In genomic region chr19:32976223-32976805, GRCh38 we compare ENCODE assay signal across 8 cellular contexts. TPM values are rescaled to one million over a fixed set of nuclear protein-coding genes. Genes with fewer than 3 reads are reported as not detected.
DNase-seq lines count a peak whose midpoint lies in the region; ATAC-seq and TF ChIP-seq lines count a peak whose summit lies in the region.

No MANE protein-coding gene starts in this region.

- no peak overlapping the region for H2BK12ac ChIP-seq in neuronal stem cell (ENCODE audit: low read length)

- no peak overlapping the region for H3K4ac ChIP-seq in neuronal stem cell (ENCODE audit: low read length)

- H3K36me3 ChIP-seq in OCI-LY3 (replicated peaks; ENCODE audit: low read depth, low read length) (peaks cover 13% of the 10 kb centered on the region), fibroblast of lung (ENCODE audit: control insufficient read depth, insufficient read depth, low read length) (no peaks in the 10 kb centered on the region), neuronal stem cell (replicated peaks in 1 of 2; ENCODE audit: control insufficient read depth in 2 of 2, insufficient read depth in 2 of 2, low read length in 2 of 2) (peaks cover 3 to 26% of the 10 kb centered on the region in 2 donors)

- H3K4me1 ChIP-seq in OCI-LY3 (ENCODE audit: low read length) (no peaks in the 10 kb centered on the region), fibroblast of lung (ENCODE audit: control insufficient read depth, extremely low read depth, insufficient read depth, low read length) (no peaks in the 10 kb centered on the region), neuronal stem cell (ENCODE audit: control insufficient read depth in 2 of 2, insufficient read depth in 1 of 2, low read depth in 1 of 2, low read length in 2 of 2) (no peaks in the 10 kb centered on the region)

- no peaks in the 10 kb centered on the region for H3K9me3 ChIP-seq in OCI-LY3 (ENCODE audit: insufficient read depth, low read length)
- no peaks in the 10 kb centered on the region for H3K9me3 ChIP-seq in fibroblast of lung (ENCODE audit: control insufficient read depth, insufficient read depth, low read depth, low read length)
- no peaks in the 10 kb centered on the region for H3K9me3 ChIP-seq in neuronal stem cell (replicated peaks in 1 of 2; ENCODE audit: control insufficient read depth in 2 of 2, insufficient read depth in 1 of 2, low read depth in 1 of 2, low read length in 2 of 2)

- H4K8ac ChIP-seq in neuronal stem cell (ENCODE audit: low read depth, low read length) = no peak overlapping the region

- H3K27me3 ChIP-seq in OCI-LY3 (ENCODE audit: low read depth, low read length) (no peaks in the 10 kb centered on the region), fibroblast of lung (ENCODE audit: control insufficient read depth, insufficient read depth, low read length) (no peaks in the 10 kb centered on the region), neuronal stem cell (ENCODE audit: control insufficient read depth in 3 of 3, insufficient read depth in 3 of 3, low read depth in 1 of 3, low read length in 3 of 3) (no peaks in the 10 kb centered on the region)

- H3K4me2 ChIP-seq in OCI-LY3 (ENCODE audit: low read length) (no peak overlapping the region), fibroblast of lung (ENCODE audit: extremely low read depth, insufficient read depth, low read length) (no peak overlapping the region), neuronal stem cell (ENCODE audit: insufficient read depth, low read length, poor library complexity, severe bottlenecking) (no peak overlapping the region)

- no peak overlapping the region for H2BK5ac ChIP-seq in neuronal stem cell (ENCODE audit: low read length)

- H3K18ac ChIP-seq in neuronal stem cell (ENCODE audit: low read length) = no peak overlapping the region

- TF ChIP-seq CTCF in OCI-LY3 (IDR thresholded peaks at IDR 0.05; ENCODE audit: low read depth, low read length) = peak; percentile 84
- peak; percentile 79 to 83 for TF ChIP-seq CTCF in fibroblast of lung (conservative IDR thresholded peaks at IDR 0.05 in 1 of 2, IDR thresholded peaks at IDR 0.05 in 1 of 2; ENCODE audit: low read depth in 1 of 2, low read length in 2 of 2)

- H3K79me2 ChIP-seq in OCI-LY3 (ENCODE audit: low read length) = peaks cover 4% of the 10 kb centered on the region
- peaks cover 4% of the 10 kb centered on the region for H3K79me2 ChIP-seq in fibroblast of lung (ENCODE audit: control insufficient read depth, insufficient read depth, low read length)

- DNase-seq in COLO829 (ENCODE audit: low spot score) (peak; percentile 49), HUDEP-2 (lab: John Stamatoyannopoulos, UW; ENCODE audit: unreplicated experiment in 76 of 76) (peak in 69 of 76 experiments; percentile 10 to 82 (median 55)), activated T-cell treated with anti-CD3 and anti-CD28 coated beads for 24 hours (ENCODE audit: low read depth) (peak; percentile 43), fibroblast of lung (ENCODE audit: low read depth in 2 of 2) (peak; percentile 45 to 74), neuronal stem cell (ENCODE audit: low spot score) (peak; percentile 24), substantia nigra (lab: John Stamatoyannopoulos, UW) (peak in 39 of 49 donors; percentile 6 to 70 (median 37))

- no peak overlapping the region for H2AK5ac ChIP-seq in neuronal stem cell (ENCODE audit: low read depth, low read length)

- no CpG with 5 or more reads among the region's 14 CpGs for WGBS in neuronal stem cell (ENCODE audit: extremely low coverage in 2 of 2, insufficient read length in 2 of 2, insufficient replicate concordance in 1 of 2), 2 donors

- H2BK120ac ChIP-seq in neuronal stem cell (ENCODE audit: low read depth, low read length) = no peak overlapping the region

- H3K23ac ChIP-seq in neuronal stem cell (ENCODE audit: low read depth, low read length, poor library complexity) = no peak overlapping the region

- H4K20me1 ChIP-seq in OCI-LY3 (ENCODE audit: insufficient read depth, low read length) (no peaks in the 10 kb centered on the region), fibroblast of lung (ENCODE audit: control insufficient read depth, extremely low read depth, insufficient read depth, low read length) (no peaks in the 10 kb centered on the region)

- H2BK15ac ChIP-seq in neuronal stem cell (ENCODE audit: low read length) = no peak overlapping the region

- H3K79me1 ChIP-seq in neuronal stem cell (ENCODE audit: low read depth, low read length) = peaks cover under 1% of the 10 kb centered on the region

- H3K9ac ChIP-seq in OCI-LY3 (ENCODE audit: low read length) = no peak overlapping the region
- H3K9ac ChIP-seq in fibroblast of lung (ENCODE audit: insufficient read depth, low read length) = no peak overlapping the region
- H3K9ac ChIP-seq in neuronal stem cell (ENCODE audit: low read depth, low read length, poor library complexity) = no peak overlapping the region

- no peak for ATAC-seq in GM21367 (IDR thresholded peaks at IDR 0.05; ENCODE audit: unreplicated experiment)

- H3K14ac ChIP-seq in neuronal stem cell (ENCODE audit: low read length) = no peak overlapping the region

- H4K91ac ChIP-seq in neuronal stem cell (ENCODE audit: low read depth, low read length, poor library complexity) = no peak overlapping the region

- H2AFZ ChIP-seq in OCI-LY3 (ENCODE audit: low read depth, low read length) (no peak overlapping the region), fibroblast of lung (ENCODE audit: low read length) (no peak overlapping the region), neuronal stem cell (ENCODE audit: low read length) (no peak overlapping the region)

- H3K27ac ChIP-seq in OCI-LY3 (ENCODE audit: low read length) (no peak overlapping the region), fibroblast of lung (ENCODE audit: insufficient read depth, low read length) (no peak overlapping the region), neuronal stem cell (replicated peaks; ENCODE audit: low read length) (no peak overlapping the region), substantia nigra (ENCODE audit: low read depth, low read length, poor library complexity, severe bottlenecking) (no peak overlapping the region)

- H3K4me3 ChIP-seq in OCI-LY3 (ENCODE audit: low read length) = no peak overlapping the region
- H3K4me3 ChIP-seq in fibroblast of lung (replicated peaks in 1 of 4; ENCODE audit: control extremely low read depth in 1 of 4, insufficient read depth in 1 of 4, low read depth in 3 of 4, low read length in 4 of 4) = no peak overlapping the region
- H3K4me3 ChIP-seq in neuronal stem cell (ENCODE audit: low read length in 2 of 2) = no peak overlapping the region

RNA-seq across cellular contexts. Expression of gene FAAP24, which starts 4.3 kb away (rescaled TPM):
- total RNA-seq in fibroblast of lung = 1.3 and 2.3 TPM in 2 replicates
- 3.0 and 4.8 TPM in 2 replicates for polyA plus RNA-seq in fibroblast of lung
- 2.4 and 3.3 TPM in 2 replicates for polyA plus RNA-seq in fibroblast of lung (2012)
- 0.78 and 1.1 TPM in 2 replicates for polyA minus RNA-seq in fibroblast of lung (ENCODE audit: low replicate concordance)
- 3.7 TPM for polyA plus RNA-seq in neuronal stem cell (2013, experiment 1 of 2)
- polyA plus RNA-seq in neuronal stem cell (2013, experiment 2 of 2) = 4.0 TPM

RNA-seq across cellular contexts. Expression of gene CEP89, which starts 4.6 kb away (rescaled TPM):
- 6.3 and 9.8 TPM in 2 replicates for total RNA-seq in fibroblast of lung
- polyA plus RNA-seq in fibroblast of lung = 13.8 and 16.6 TPM in 2 replicates
- polyA plus RNA-seq in fibroblast of lung (2012) = 20.0 and 23.4 TPM in 2 replicates
- 25.3 and 46.5 TPM in 2 replicates for polyA minus RNA-seq in fibroblast of lung (ENCODE audit: low replicate concordance)
- polyA plus RNA-seq in neuronal stem cell (2013, experiment 1 of 2) = 25.8 TPM
- polyA plus RNA-seq in neuronal stem cell (2013, experiment 2 of 2) = 24.9 TPM
